26 cellular contexts compared by ENCODE assay signal in genomic region chr11:47837929-47838328, GRCh38.
"Had no signal": no experiment of that assay in that cellular context is flagged by ENCODE, and none has a peak within 500 bp of the region (broad histone marks: within the 10 kb centered on the region; RNA-seq: fewer than 3 reads in every experiment).

No MANE protein-coding gene starts in this region.

- H3K27ac Mint-ChIP-seq: activated CD4-positive, alpha-beta T cell treated with anti-CD3 and anti-CD28 coated beads for 36 hours; activated naive CD8-positive, alpha-beta T cell treated with anti-CD3 and anti-CD28 coated beads for 36 hours; activated T-helper 1 cell treated with anti-CD3 and anti-CD28 coated beads, Interleukin-12 subunit alpha, Interleukin-12 subunit beta, Interleukin-2, Interleukin-4 antibody, amounts not matched to agents 30 ng/mL and 10 ng/mL and 1 ng/mL, durations not matched to agents 14 hours and 24 hours and 36 hours; T-cell had no signal

- H3K27me3 Mint-ChIP-seq: activated CD4-positive, alpha-beta T cell treated with anti-CD3 and anti-CD28 coated beads for 36 hours; activated naive CD8-positive, alpha-beta T cell treated with anti-CD3 and anti-CD28 coated beads for 36 hours; effector memory CD8-positive, alpha-beta T cell; naive thymus-derived CD8-positive, alpha-beta T cell; T-cell had no signal

- H3K4me3 Mint-ChIP-seq: activated CD4-positive, alpha-beta T cell treated with anti-CD3 and anti-CD28 coated beads for 36 hours; activated naive CD8-positive, alpha-beta T cell treated with anti-CD3 and anti-CD28 coated beads for 36 hours; activated T-helper 1 cell treated with anti-CD3 and anti-CD28 coated beads, Interleukin-12 subunit alpha, Interleukin-12 subunit beta, Interleukin-2, Interleukin-4 antibody, amounts not matched to agents 30 ng/mL and 10 ng/mL and 1 ng/mL, durations not matched to agents 14 hours and 24 hours and 36 hours; effector memory CD8-positive, alpha-beta T cell; T-cell had no signal

- H3K27ac ChIP-seq: colonic mucosa, esophagus muscularis mucosa, hepatocyte, left lung, prostate gland, spleen, tibial artery had no signal

- FAIRE-seq: bronchial epithelial cell, endothelial cell of umbilical vein, frontal cortex had no signal

- H3K4me1 ChIP-seq: colonic mucosa, esophagus muscularis mucosa, left lung, tibial artery had no signal

- H2AFZ ChIP-seq: hepatocyte had no signal

- DNase-seq: activated CD4-positive, alpha-beta T cell treated with anti-CD3 and anti-CD28 coated beads for 36 hours; activated CD4-positive, alpha-beta T cell treated with anti-CD3 and anti-CD28 coated beads, Interleukin-2, amount 50 U/mL, for 48 hours; activated CD8-positive, alpha-beta memory T cell treated with anti-CD3 and anti-CD28 coated beads, Interleukin-2, amount 50 U/mL, for 48 hours; activated gamma-delta T cell; activated naive CD8-positive, alpha-beta T cell treated with anti-CD3 and anti-CD28 coated beads for 36 hours; colonic mucosa; dorsolateral prefrontal cortex; effector memory CD8-positive, alpha-beta T cell; glutamatergic neuron; kidney glomerular epithelial cell; left lung; naive thymus-derived CD8-positive, alpha-beta T cell; spleen; stimulated activated CD4-positive, alpha-beta T cell treated with anti-CD3 and anti-CD28 coated beads, Interleukin-4, amount 100 ng/mL, for 24 hours; stimulated activated naive CD8-positive, alpha-beta T cell treated with anti-CD3 and anti-CD28 coated beads, Interleukin-15, Interleukin-2, amounts not matched to agents 100 U/mL and 50 U/mL, for 24 hours; T-cell; T-helper 9 cell; tibial artery had no signal

- H3K9me3 Mint-ChIP-seq: activated naive CD8-positive, alpha-beta T cell treated with anti-CD3 and anti-CD28 coated beads for 36 hours; activated T-helper 1 cell treated with anti-CD3 and anti-CD28 coated beads, Interleukin-12 subunit alpha, Interleukin-12 subunit beta, Interleukin-2, Interleukin-4 antibody, amounts not matched to agents 30 ng/mL and 10 ng/mL and 1 ng/mL, durations not matched to agents 14 hours and 24 hours and 36 hours; effector memory CD8-positive, alpha-beta T cell; naive thymus-derived CD8-positive, alpha-beta T cell; T-cell had no signal

- H3K4me2 ChIP-seq: hepatocyte had no signal

- H3K27me3 ChIP-seq: colonic mucosa, dorsolateral prefrontal cortex, esophagus muscularis mucosa, hepatocyte, left lung, spleen, tibial artery had no signal

- H3K9me3 ChIP-seq: colonic mucosa, esophagus muscularis mucosa, left lung, prostate gland, spleen, tibial artery had no signal

- ATAC-seq: activated CD4-positive, alpha-beta T cell treated with anti-CD3 and anti-CD28 coated beads for 36 hours; effector memory CD8-positive, alpha-beta T cell; naive thymus-derived CD8-positive, alpha-beta T cell; stimulated activated naive CD8-positive, alpha-beta T cell treated with anti-CD3 and anti-CD28 coated beads, Interleukin-15, Interleukin-2, amounts not matched to agents 100 U/mL and 50 U/mL, for 24 hours; T-cell had no signal

- H3K4me3 ChIP-seq: colonic mucosa, dorsolateral prefrontal cortex, esophagus muscularis mucosa, hepatocyte, left lung, lung, prostate gland, spleen, tibial artery had no signal
